ENCODE assay signal across 13 cellular contexts in genomic region chr5:31640024-31640423, GRCh38. TPM values are rescaled to one million over a fixed set of nuclear protein-coding genes. Genes with fewer than 3 reads are reported as not detected.
DNase-seq lines count a peak whose midpoint lies in the region; ATAC-seq and TF ChIP-seq lines count a peak whose summit lies in the region.
"Had no signal": no experiment of that assay in that cellular context is flagged by ENCODE, and none has a peak within 500 bp of the region (broad histone marks: within the 10 kb centered on the region; RNA-seq: fewer than 3 reads in every experiment).

No MANE protein-coding gene starts in this region.

- H3K9me3 Mint-ChIP-seq in activated CD4-positive, alpha-beta memory T cell treated with anti-CD3 and anti-CD28 coated beads for 36 hours = no peaks in the 10 kb centered on the region
- H3K9me3 Mint-ChIP-seq: T-cell had no signal

- H3K9me3 ChIP-seq in heart right ventricle (no peaks in the 10 kb centered on the region), parathyroid adenoma (ENCODE audit: control insufficient read depth, low read length) (no peaks in the 10 kb centered on the region)
- H3K9me3 ChIP-seq: MG63 had no signal

- H3K4me3 Mint-ChIP-seq in activated CD4-positive, alpha-beta memory T cell treated with anti-CD3 and anti-CD28 coated beads for 36 hours = peak overlapping the region; percentile 7

- POLR2A ChIA-PET in activated CD4-positive, alpha-beta memory T cell treated with anti-CD3 and anti-CD28 coated beads for 36 hours (lab: Charles Lee) = no interaction called here

- intact Hi-C loops in activated CD4-positive, alpha-beta memory T cell treated with anti-CD3 and anti-CD28 coated beads for 36 hours (cut with micrococcal nuclease) = no loop called here
- intact Hi-C loops in heart right ventricle (cut with DNase I) = loop anchor here in 4 of 10 donors (5.0 to 10.0 kb wide), 3 partner anchors 42 to 167 kb away; no protein-coding TSS in a partner anchor

- H3K27me3 ChIP-seq in heart right ventricle (peaks cover 0 to 26% (median 0%) of the 10 kb centered on the region in 7 donors), parathyroid adenoma (ENCODE audit: control insufficient read depth, insufficient read depth, low read length) (no peaks in the 10 kb centered on the region)
- H3K27me3 ChIP-seq: MG63 had no signal

- H3K36me3 Mint-ChIP-seq in activated CD4-positive, alpha-beta memory T cell treated with anti-CD3 and anti-CD28 coated beads for 36 hours = no peaks in the 10 kb centered on the region
- H3K36me3 Mint-ChIP-seq: T-cell had no signal

- no peak overlapping the region for H3K27ac Mint-ChIP-seq in activated CD4-positive, alpha-beta memory T cell treated with anti-CD3 and anti-CD28 coated beads for 36 hours
- H3K27ac Mint-ChIP-seq: T-cell had no signal

- ATAC-seq in heart right ventricle = peak; percentile 16 to 75 (median 58)
- ATAC-seq: left colon had no signal

- no peaks in the 10 kb centered on the region for H3K36me3 ChIP-seq in heart right ventricle
- no peaks in the 10 kb centered on the region for H3K36me3 ChIP-seq in parathyroid adenoma (ENCODE audit: control insufficient read depth, insufficient read depth, low read length)
- H3K36me3 ChIP-seq: MG63 had no signal

- H3K4me3 ChIP-seq in heart right ventricle (peak overlapping the region; percentile 30 to 92 (median 79)), parathyroid adenoma (ENCODE audit: low read depth, low read length) (no peak overlapping the region)

- in situ Hi-C loops in G401 (cut with HindIII; ENCODE audit: low sequenced_read_pairs) = no loop called here

- DNase-seq in G401 (ENCODE audit: low spot score) (peak; percentile 14), heart right ventricle (peak; percentile 36 to 40), UCSD-AML1 (lab: John Stamatoyannopoulos, UW; ENCODE audit: unreplicated experiment) (no peak), NCI-H1105 (lab: John Stamatoyannopoulos, UW) (no peak), NCI-H1092 treated with DMSO at 0.1 percent for 48 hours (lab: John Stamatoyannopoulos, UW) (no peak), NCI-H226 (no peak)
- no peak for DNase-seq in activated CD4-positive, alpha-beta memory T cell treated with anti-CD3 and anti-CD28 coated beads for 36 hours
- DNase-seq: activated gamma-delta T cell treated with Interleukin-2 at 50 U/mL for 16 hours, MG63, NCI-H774 had no signal

- H3K79me2 ChIP-seq in parathyroid adenoma = no peaks in the 10 kb centered on the region

- peak overlapping the region; percentile 51 to 86 (median 78) for H3K27ac ChIP-seq in heart right ventricle
- no peak overlapping the region for H3K27ac ChIP-seq in parathyroid adenoma

- H3K27me3 Mint-ChIP-seq in activated CD4-positive, alpha-beta memory T cell treated with anti-CD3 and anti-CD28 coated beads for 36 hours = peaks cover 11% of the 10 kb centered on the region

- CTCF ChIA-PET in activated CD4-positive, alpha-beta memory T cell treated with anti-CD3 and anti-CD28 coated beads for 36 hours (lab: Charles Lee) = interaction anchor here (1.1 kb wide), 1 partner anchor 453 kb away, joined by 3 read pairs; no protein-coding TSS in a partner anchor

- H3K9ac ChIP-seq in parathyroid adenoma = no peak overlapping the region

- 17 to 39% methylated on average over 9 of the region's 9 CpGs for WGBS in heart right ventricle, 2 donors

- H2AFZ ChIP-seq in parathyroid adenoma = peak overlapping the region; percentile 77

- H3K4me2 ChIP-seq in parathyroid adenoma (ENCODE audit: low read length) = no peak overlapping the region

- H3K4me1 ChIP-seq in heart right ventricle (peaks cover 13 to 92% (median 47%) of the 10 kb centered on the region in 9 donors), parathyroid adenoma (peaks cover 4% of the 10 kb centered on the region)

- TF ChIP-seq CTCF in heart right ventricle (IDR thresholded peaks at IDR 0.05) (no peak), parathyroid adenoma (IDR thresholded peaks at IDR 0.05) (no peak)

- peaks cover 10% of the 10 kb centered on the region for H3K4me1 Mint-ChIP-seq in activated CD4-positive, alpha-beta memory T cell treated with anti-CD3 and anti-CD28 coated beads for 36 hours (ENCODE audit: low read depth)

RNA-seq across cellular contexts. Expression of gene PDZD2, which starts 1.1 kb away (rescaled TPM):
- total RNA-seq in G401 (2014; rRNA removed; shearing (Covaris generic)) = 4.6 and 9.3 TPM in 2 replicates
- not detected for total RNA-seq in activated CD4-positive, alpha-beta memory T cell treated with anti-CD3 and anti-CD28 coated beads for 36 hours
- 100 to 1,000 TPM in 3 of 10 donors, 10 to 100 TPM in 7; 41.6 to 117 (median 89.0) TPM for total RNA-seq in heart right ventricle
- polyA plus RNA-seq in heart right ventricle = 10 to 100 TPM in 1 of 2 donors, 1 to 10 TPM in 1; 9.0 to 24.1 TPM

Comparison
In these comparisons a context has a peak if more than half of its experiments do, and no peak if none do; other contexts are left out.
1. DNase-seq: peak in G401 (single experiment) and heart right ventricle (2 of 2); none in activated CD4-positive, alpha-beta memory T cell treated with anti-CD3 and anti-CD28 coated beads for 36 hours (single experiment), UCSD-AML1 (single experiment), NCI-H1105 (single experiment), NCI-H1092 treated with DMSO at 0.1 percent for 48 hours (single experiment) and NCI-H226 (single experiment).